Comparison of ENCODE assay signal across 8 cellular contexts in the genomic region with DNA sequence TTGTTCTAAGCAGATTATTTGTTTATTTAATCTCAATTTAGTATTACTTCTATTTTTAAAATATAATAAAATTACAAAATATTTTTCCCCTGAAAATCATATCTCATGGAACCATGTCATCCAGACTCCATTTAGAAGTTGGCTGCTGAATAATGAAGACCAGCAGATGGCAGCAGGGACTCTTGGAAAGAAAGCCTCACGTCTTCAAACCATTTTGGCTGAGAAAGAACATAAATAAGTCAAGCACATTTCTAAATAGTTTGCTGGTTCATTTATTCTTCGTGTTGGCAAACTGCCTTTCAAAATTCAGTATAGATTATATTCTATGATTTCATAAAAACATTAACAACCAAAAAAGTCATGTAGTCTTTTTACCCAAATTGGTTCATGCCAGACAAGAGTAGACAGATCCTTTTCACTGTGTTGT.
DNase-seq lines count a peak whose midpoint lies in the region; ATAC-seq, FAIRE-seq and TF ChIP-seq lines count a peak whose summit lies in the region.

No MANE protein-coding gene starts in this region.

- ATAC-seq in pancreas (peak; percentile 61 to 86 (median 86)), GM21786 (IDR thresholded peaks at IDR 0.05; ENCODE audit: unreplicated experiment) (no peak)

- 1 to 2% methylated on average over 2 of the region's 2 CpGs for WGBS in pancreas, 2 donors

- H3K27ac ChIP-seq in pancreas = no peak overlapping the region

- no peaks in the 10 kb centered on the region for H3K36me3 ChIP-seq in pancreas

- H3K4me1 ChIP-seq in pancreas = no peaks in the 10 kb centered on the region

- DNase-seq in AG10803 (ENCODE audit: low read depth) (peak; percentile 73), NCI-H2029 treated with DMSO at 0.1 percent for 48 hours (lab: John Stamatoyannopoulos, UW) (peak; percentile 30), UCSD-AML1 (lab: John Stamatoyannopoulos, UW; ENCODE audit: unreplicated experiment) (peak; percentile 9), foreskin fibroblast (peak; percentile 56 to 88), pancreas (peak in 3 of 6 donors; percentile 40 to 66 (median 50)), NK-92 (lab: John Stamatoyannopoulos, UW; ENCODE audit: unreplicated experiment) (no peak)

- H3K4me3 ChIP-seq in AG10803 (ENCODE audit: low read length) (no peak overlapping the region), foreskin fibroblast (ENCODE audit: low read depth in 1 of 2, low read length in 2 of 2) (no peak overlapping the region), pancreas (no peak overlapping the region)

- TF ChIP-seq CTCF in AG10803 (conservative IDR thresholded peaks at IDR 0.05; ENCODE audit: low read length) = peak; percentile 92
- peak; percentile 54 for TF ChIP-seq CTCF in GM12873 (IDR thresholded peaks at IDR 0.05; ENCODE audit: insufficient read depth, low read depth, low read length, missing control alignments)
- peak; percentile 80 for TF ChIP-seq CTCF in foreskin fibroblast (IDR thresholded peaks at IDR 0.05; ENCODE audit: low read depth, low read length)
- TF ChIP-seq CTCF in pancreas (IDR thresholded peaks at IDR 0.05) = peak; percentile 34 to 71 (median 64)

- peak; percentile 97 for FAIRE-seq in pancreas (lab: Jason Lieb, UNC)

- H3K9me3 ChIP-seq in pancreas = no peaks in the 10 kb centered on the region

- intact Hi-C loops in pancreas (cut with DNase I) = loop anchor here in 2 of 3 donors (5.0 to 10.0 kb wide), 3 partner anchors 75 to 205 kb away; partner anchors contain the start of gene RCAN2 (in 1 of the 2)

- no peaks in the 10 kb centered on the region for H3K27me3 ChIP-seq in pancreas
